In genomic region chr9:22041792-22042191, GRCh38 we compare ENCODE assay signal across 13 cellular contexts. TPM values are rescaled to one million over a fixed set of nuclear protein-coding genes. Genes with fewer than 3 reads are reported as not detected.
A peak's percentile ranks its signal among the peaks of the same experiment; 100 is the strongest.
DNase-seq lines count a peak whose midpoint lies in the region; ATAC-seq and TF ChIP-seq lines count a peak whose summit lies in the region.
"Had no signal": no experiment of that assay in that cellular context is flagged by ENCODE, and none has a peak within 500 bp of the region (broad histone marks: within the 10 kb centered on the region; RNA-seq: fewer than 3 reads in every experiment).

No MANE protein-coding gene starts in this region.

- peak overlapping the region; percentile 61; the same call in 1 of the 2 replicates for H3K27ac Mint-ChIP-seq in GM23338
- H3K27ac Mint-ChIP-seq in CD14-positive monocyte: peak overlapping the region in 1 of 7 donors; percentile 50

- H3K27me3 Mint-ChIP-seq in GM23338 (ENCODE audit: insufficient read depth, low read depth, poor library complexity) (no peaks in the 10 kb centered on the region), CD14-positive monocyte (ENCODE audit: low read depth in 3 of 3) (peaks cover 15 to 20% (median 17%) of the 10 kb centered on the region in 3 donors)

- intact Hi-C loops in CD14-positive monocyte (cut with micrococcal nuclease): no loop called here

- H4K20me1 ChIP-seq in GM23338 (replicated peaks; ENCODE audit: insufficient read depth): no peaks in the 10 kb centered on the region

- no peaks in the 10 kb centered on the region for H3K36me3 ChIP-seq in GM23338 (ENCODE audit: insufficient read depth)
- no peaks in the 10 kb centered on the region for H3K36me3 ChIP-seq in RWPE2 (ENCODE audit: low read depth)
- H3K36me3 ChIP-seq: vagina had no signal

- H3K9me3 ChIP-seq in RWPE2 (ENCODE audit: severe bottlenecking): no peaks in the 10 kb centered on the region
- H3K9me3 ChIP-seq: vagina had no signal

- TF ChIP-seq CTCF in GM23338 (conservative IDR thresholded peaks at IDR 0.05; ENCODE audit: low read depth in 2 of 2): no peak
- TF ChIP-seq CTCF in RWPE2 (IDR thresholded peaks at IDR 0.05; ENCODE audit: poor library complexity, severe bottlenecking): no peak
- no peak for TF ChIP-seq CTCF in foreskin fibroblast (IDR thresholded peaks at IDR 0.05; ENCODE audit: low read depth, low read length)
- TF ChIP-seq CTCF in retinal pigment epithelial cell (conservative IDR thresholded peaks at IDR 0.05; ENCODE audit: low read depth, low read length): no peak
- no peak for TF ChIP-seq CTCF in CD14-positive monocyte (IDR thresholded peaks at IDR 0.05)
- no peak for TF ChIP-seq CTCF in coronary artery (IDR thresholded peaks at IDR 0.05)

- H3K9me3 Mint-ChIP-seq in GM23338 (no peaks in the 10 kb centered on the region), CD14-positive monocyte (no peaks in the 10 kb centered on the region)
- H3K9me3 Mint-ChIP-seq: activated T-cell treated with anti-CD3 and anti-CD28 coated beads, Interleukin-2, amount 50 U/mL, for 4 hours had no signal

- no peaks in the 10 kb centered on the region for H3K79me2 ChIP-seq in GM23338 (replicated peaks; ENCODE audit: insufficient read depth)

- no peak overlapping the region for H3K4me3 ChIP-seq in GM23338
- H3K4me3 ChIP-seq in RWPE2 (ENCODE audit: severe bottlenecking): no peak overlapping the region
- no peak overlapping the region for H3K4me3 ChIP-seq in foreskin fibroblast (ENCODE audit: low read depth in 1 of 2, low read length in 2 of 2)
- H3K4me3 ChIP-seq in retinal pigment epithelial cell (ENCODE audit: low read length): no peak overlapping the region
- no peak overlapping the region for H3K4me3 ChIP-seq in coronary artery
- H3K4me3 ChIP-seq: vagina had no signal

- ATAC-seq in GM23338 (peak; percentile 61), RWPE2 (ENCODE audit: low read depth) (peak; percentile 87), HG03342 (IDR thresholded peaks at IDR 0.05; ENCODE audit: unreplicated experiment) (no peak)

- no peaks in the 10 kb centered on the region for H3K9me2 ChIP-seq in GM23338 (ENCODE audit: insufficient read depth)

- H3K4me1 Mint-ChIP-seq in GM23338: peaks cover 7% of the 10 kb centered on the region; the same call in 2 of the 3 replicates
- peaks cover 40% of the 10 kb centered on the region for H3K4me1 Mint-ChIP-seq in CD14-positive monocyte

- H3K27me3 ChIP-seq in GM23338 (ENCODE audit: insufficient read depth) (no peaks in the 10 kb centered on the region), RWPE2 (ENCODE audit: insufficient read depth, poor library complexity, severe bottlenecking) (no peaks in the 10 kb centered on the region)
- H3K27me3 ChIP-seq: vagina had no signal

- H3K36me3 Mint-ChIP-seq in GM23338 (ENCODE audit: low read depth) (no peaks in the 10 kb centered on the region), CD14-positive monocyte (no peaks in the 10 kb centered on the region)

- H3K4me3 Mint-ChIP-seq in GM23338 (no peak overlapping the region), CD14-positive monocyte (no peak overlapping the region)
- H3K4me3 Mint-ChIP-seq: activated T-cell treated with anti-CD3 and anti-CD28 coated beads, Interleukin-2, amount 50 U/mL, for 4 hours had no signal

- no peaks in the 10 kb centered on the region for H3F3A ChIP-seq in GM23338 (replicated peaks; ENCODE audit: low read depth)

- no peak overlapping the region for H2AFZ ChIP-seq in GM23338

- H3K4me1 ChIP-seq in GM23338 (ENCODE audit: insufficient read depth) (no peaks in the 10 kb centered on the region), RWPE2 (ENCODE audit: insufficient read depth, poor library complexity, severe bottlenecking) (peaks cover 76% of the 10 kb centered on the region)

- H3K4me2 ChIP-seq in GM23338: no peak overlapping the region

- H3K27ac ChIP-seq in GM23338 (ENCODE audit: low read depth) (no peak overlapping the region), RWPE2 (ENCODE audit: poor library complexity, severe bottlenecking) (peak overlapping the region; percentile 79), substantia nigra (ENCODE audit: low read depth, low read length, poor library complexity, severe bottlenecking) (no peak overlapping the region), coronary artery (no peak overlapping the region)
- H3K27ac ChIP-seq: vagina had no signal

- DNase-seq in GM23338 (ENCODE audit: low spot score) (peak; percentile 21), RWPE2 (ENCODE audit: low spot score) (no peak), foreskin fibroblast (peak; percentile 42 to 71), retinal pigment epithelial cell (ENCODE audit: low read depth) (peak; percentile 97), substantia nigra (lab: John Stamatoyannopoulos, UW) (no peak), CD14-positive monocyte (ENCODE audit: low spot score) (no peak), coronary artery (ENCODE audit: low spot score) (no peak)
- DNase-seq: activated T-cell treated with anti-CD3 and anti-CD28 coated beads, Interleukin-2, amount 50 U/mL, for 4 hours; central memory CD4-positive, alpha-beta T cell; DMS153; NCI-H187 treated with DMSO at 0.1 percent for 48 hours had no signal

TF ChIP-seq in GM23338, 12 proteins besides CTCF, POLR2A, EP300 and RAD21 (continues in another document):
- TF ChIP-seq STAT1 (IDR thresholded peaks at IDR 0.05; ENCODE audit: unreplicated experiment) (no peak), ZNF114 (CRISPR knock-in tag; IDR thresholded peaks at IDR 0.05) (no peak), ZNF331 (CRISPR knock-in tag; IDR thresholded peaks at IDR 0.05; ENCODE audit: low read depth) (no peak), CREB1 (CRISPR knock-in tag; IDR thresholded peaks at IDR 0.05; ENCODE audit: low read depth) (no peak), EZH2phosphoT487 (IDR thresholded peaks at IDR 0.05; ENCODE audit: unreplicated experiment) (no peak), JUNB (IDR thresholded peaks at IDR 0.05; ENCODE audit: unreplicated experiment) (no peak)
- TF ChIP-seq, protein P1, sequence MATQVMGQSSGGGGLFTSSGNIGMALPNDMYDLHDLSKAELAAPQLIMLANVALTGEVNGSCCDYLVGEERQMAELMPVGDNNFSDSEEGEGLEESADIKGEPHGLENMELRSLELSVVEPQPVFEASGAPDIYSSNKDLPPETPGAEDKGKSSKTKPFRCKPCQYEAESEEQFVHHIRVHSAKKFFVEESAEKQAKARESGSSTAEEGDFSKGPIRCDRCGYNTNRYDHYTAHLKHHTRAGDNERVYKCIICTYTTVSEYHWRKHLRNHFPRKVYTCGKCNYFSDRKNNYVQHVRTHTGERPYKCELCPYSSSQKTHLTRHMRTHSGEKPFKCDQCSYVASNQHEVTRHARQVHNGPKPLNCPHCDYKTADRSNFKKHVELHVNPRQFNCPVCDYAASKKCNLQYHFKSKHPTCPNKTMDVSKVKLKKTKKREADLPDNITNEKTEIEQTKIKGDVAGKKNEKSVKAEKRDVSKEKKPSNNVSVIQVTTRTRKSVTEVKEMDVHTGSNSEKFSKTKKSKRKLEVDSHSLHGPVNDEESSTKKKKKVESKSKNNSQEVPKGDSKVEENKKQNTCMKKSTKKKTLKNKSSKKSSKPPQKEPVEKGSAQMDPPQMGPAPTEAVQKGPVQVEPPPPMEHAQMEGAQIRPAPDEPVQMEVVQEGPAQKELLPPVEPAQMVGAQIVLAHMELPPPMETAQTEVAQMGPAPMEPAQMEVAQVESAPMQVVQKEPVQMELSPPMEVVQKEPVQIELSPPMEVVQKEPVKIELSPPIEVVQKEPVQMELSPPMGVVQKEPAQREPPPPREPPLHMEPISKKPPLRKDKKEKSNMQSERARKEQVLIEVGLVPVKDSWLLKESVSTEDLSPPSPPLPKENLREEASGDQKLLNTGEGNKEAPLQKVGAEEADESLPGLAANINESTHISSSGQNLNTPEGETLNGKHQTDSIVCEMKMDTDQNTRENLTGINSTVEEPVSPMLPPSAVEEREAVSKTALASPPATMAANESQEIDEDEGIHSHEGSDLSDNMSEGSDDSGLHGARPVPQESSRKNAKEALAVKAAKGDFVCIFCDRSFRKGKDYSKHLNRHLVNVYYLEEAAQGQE (IDR thresholded peaks at IDR 0.05; ENCODE audit: unreplicated experiment): no peak

RNA-seq across cellular contexts. Expression of gene CDKN2B, which starts 32.7 kb away (rescaled TPM):
- 0.31 and 0.83 TPM in 2 replicates for total RNA-seq in GM23338 (2014; rRNA removed; shearing (Covaris generic))
- polyA plus RNA-seq in GM23338 (2016; fragmentation: Nextera tagmentation; extraction: Ambion mirVana) (0.09 and 0.29 TPM in 2 replicates), CD14-positive monocyte (1 to 10 TPM; 1.2 to 2.7 TPM)

RNA-seq across cellular contexts. Expression of gene CDKN2B-AS1, which starts 47.2 kb away (rescaled TPM):
- total RNA-seq in GM23338 (2014; rRNA removed; shearing (Covaris generic)): 0.14 TPM in 1 of 2 replicates, not detected in the other
- polyA plus RNA-seq in GM23338 (2016; fragmentation: Nextera tagmentation; extraction: Ambion mirVana) (not detected in 2 replicates), CD14-positive monocyte (under 1 TPM; 0.35 to 0.50 TPM)

RNA-seq across cellular contexts. Expression of gene CDKN2A, which starts 47.6 kb away (rescaled TPM):
- 0.87 and 4.0 TPM in 2 replicates for total RNA-seq in GM23338 (2014; rRNA removed; shearing (Covaris generic))
- 1.2 and 2.7 TPM in 2 replicates for polyA plus RNA-seq in GM23338 (2016; fragmentation: Nextera tagmentation; extraction: Ambion mirVana)
- polyA plus RNA-seq in CD14-positive monocyte: 1 to 10 TPM in 1 of 2 donors, under 1 TPM in 1; 0.86 to 1.1 TPM

Comparison
In these comparisons a context has a peak if more than half of its experiments do, and no peak if none do; other contexts are left out.
1. DNase-seq: peak in GM23338 (single experiment), foreskin fibroblast (2 of 2) and retinal pigment epithelial cell (single experiment); none in RWPE2 (single experiment), substantia nigra (0 of 49), CD14-positive monocyte (single experiment) and coronary artery (single experiment).